ENCODE assay signal across 8 cellular contexts in the genomic region with DNA sequence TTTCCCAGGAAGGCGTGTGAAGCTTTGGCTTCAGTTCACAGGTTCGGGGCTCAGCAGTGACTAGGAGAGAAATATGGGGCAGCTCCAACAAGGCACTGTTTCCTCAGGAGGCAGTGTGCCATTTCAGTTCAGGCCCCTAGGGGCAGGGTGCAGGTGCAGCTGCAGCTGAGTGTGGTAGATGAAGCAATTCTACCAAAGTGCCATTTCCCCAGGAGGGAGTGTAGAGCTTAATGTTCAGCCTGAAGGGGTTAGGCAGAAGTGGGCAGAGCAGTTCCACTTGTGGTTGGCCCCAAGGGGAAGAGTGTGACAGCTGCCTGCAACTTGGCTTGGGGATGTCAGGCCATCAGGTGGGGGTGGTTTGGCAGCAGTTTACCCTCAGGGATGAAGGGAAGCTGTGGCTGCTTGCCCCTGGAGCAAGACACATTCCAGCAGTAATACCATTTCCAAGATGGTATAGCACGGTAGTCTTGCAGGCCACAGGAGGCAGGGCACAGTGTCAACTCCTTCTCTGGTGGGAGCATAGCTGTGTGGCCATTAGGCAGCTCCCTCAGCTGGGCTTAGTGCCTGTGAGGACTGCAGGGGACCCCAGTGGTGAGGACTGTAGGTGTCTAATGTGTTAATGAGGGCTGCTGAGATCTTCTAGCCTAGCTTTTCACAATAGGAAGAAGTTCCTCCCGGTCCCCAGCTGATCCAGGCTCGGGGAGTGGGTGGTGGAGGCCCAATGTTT. TPM values are rescaled to one million over a fixed set of nuclear protein-coding genes. Genes with fewer than 3 reads are reported as not detected.
A peak's percentile ranks its signal among the peaks of the same experiment; 100 is the strongest.
DNase-seq lines count a peak whose midpoint lies in the region; ATAC-seq and TF ChIP-seq lines count a peak whose summit lies in the region.

No MANE protein-coding gene starts in this region.

- peak; percentile 38; the same call in 1 of the 2 replicates for TF ChIP-seq CTCF in VCaP (conservative IDR thresholded peaks at IDR 0.05)
- TF ChIP-seq CTCF in osteocyte (IDR thresholded peaks at IDR 0.05) = peak; percentile 9

- no peak overlapping the region for H3K27ac Mint-ChIP-seq in osteocyte (ENCODE audit: unreplicated experiment)
- no peak overlapping the region for H3K27ac Mint-ChIP-seq in T-helper 2 cell treated with Interferon-gamma antibody and Interleukin-4, amounts not matched to agents 5 μg/mL and 100 μg/mL, for 36 hours

- H3K27me3 Mint-ChIP-seq in osteocyte (ENCODE audit: unreplicated experiment) = peaks cover 8% of the 10 kb centered on the region
- peaks cover 3% of the 10 kb centered on the region for H3K27me3 Mint-ChIP-seq in T-helper 2 cell treated with Interferon-gamma antibody and Interleukin-4, amounts not matched to agents 5 μg/mL and 100 μg/mL, for 36 hours (ENCODE audit: low read depth)

- DNase-seq in activated CD4-positive, CD25-positive, alpha-beta regulatory T cell treated with anti-CD3 and anti-CD28 coated beads, Interleukin-2, amount 50 U/mL, for 72 hours = no peak
- DNase-seq in KG1 (lab: John Stamatoyannopoulos, UW) (peak; percentile 30), osteocyte (ENCODE audit: extremely low spot score, unreplicated experiment) (no peak)
- DNase-seq in T-helper 2 cell treated with Interferon-gamma antibody and Interleukin-4, amounts not matched to agents 5 μg/mL and 100 μg/mL, for 36 hours (ENCODE audit: low spot score) = no peak
- DNase-seq in activated CD4-positive, alpha-beta T cell treated with anti-CD3 and anti-CD28 coated beads for 1 hour = no peak

- ATAC-seq in activated CD4-positive, CD25-positive, alpha-beta regulatory T cell treated with anti-CD3 and anti-CD28 coated beads, Interleukin-2, amount 50 U/mL, for 24 hours = peak; percentile 51 to 58
- peak; percentile 82 for ATAC-seq in GM21717 (IDR thresholded peaks at IDR 0.05; ENCODE audit: unreplicated experiment)

- H3K9me3 Mint-ChIP-seq in osteocyte (ENCODE audit: unreplicated experiment) = no peaks in the 10 kb centered on the region
- no peaks in the 10 kb centered on the region for H3K9me3 Mint-ChIP-seq in T-helper 2 cell treated with Interferon-gamma antibody and Interleukin-4, amounts not matched to agents 5 μg/mL and 100 μg/mL, for 36 hours

- no peak overlapping the region for H3K4me3 Mint-ChIP-seq in osteocyte (ENCODE audit: unreplicated experiment)
- no peak overlapping the region for H3K4me3 Mint-ChIP-seq in T-helper 2 cell treated with Interferon-gamma antibody and Interleukin-4, amounts not matched to agents 5 μg/mL and 100 μg/mL, for 36 hours

- H3K27ac ChIP-seq in VCaP = no peak overlapping the region

- H3K4me1 Mint-ChIP-seq in osteocyte (ENCODE audit: unreplicated experiment) = no peaks in the 10 kb centered on the region
- H3K4me1 Mint-ChIP-seq in T-helper 2 cell treated with Interferon-gamma antibody and Interleukin-4, amounts not matched to agents 5 μg/mL and 100 μg/mL, for 36 hours (ENCODE audit: low read depth) = no peaks in the 10 kb centered on the region

- no peaks in the 10 kb centered on the region for H3K36me3 Mint-ChIP-seq in osteocyte (ENCODE audit: unreplicated experiment)
- H3K36me3 Mint-ChIP-seq in T-helper 2 cell treated with Interferon-gamma antibody and Interleukin-4, amounts not matched to agents 5 μg/mL and 100 μg/mL, for 36 hours (ENCODE audit: low read depth) = no peaks in the 10 kb centered on the region

RNA-seq across cellular contexts. Expression of a gene that starts 34.7 kb away (rescaled TPM):
- not detected in 2 replicates for total RNA-seq in osteocyte
